1 cellular context compared by ENCODE assay signal in genomic region chr1:26307363-26307781, GRCh38.
TF ChIP-seq lines count a peak whose summit lies in the region.

No MANE protein-coding gene starts in this region.

TF ChIP-seq in IMR-90, 13 proteins besides CTCF, POLR2A, EP300 and RAD21:
- TF ChIP-seq CHD1 (IDR thresholded peaks at IDR 0.05; ENCODE audit: low read depth, low read length) (no peak), MAFK (IDR thresholded peaks at IDR 0.05; ENCODE audit: low read depth, low read length) (no peak), RFX5 (IDR thresholded peaks at IDR 0.05; ENCODE audit: low read depth, low read length) (no peak), MXI1 (IDR thresholded peaks at IDR 0.05; ENCODE audit: borderline replicate concordance, low read depth, low read length) (no peak), NFE2L2 (IDR thresholded peaks at IDR 0.05; ENCODE audit: low read depth, low read length) (no peak), MAZ (IDR thresholded peaks at IDR 0.05; ENCODE audit: borderline replicate concordance, low read depth, low read length) (no peak), CEBPB (IDR thresholded peaks at IDR 0.05; ENCODE audit: low read depth, low read length) (no peak), SMC3 (IDR thresholded peaks at IDR 0.05; ENCODE audit: low read depth, low read length) (no peak), RCOR1 (IDR thresholded peaks at IDR 0.05; ENCODE audit: insufficient replicate concordance, low read length) (no peak), FOS (IDR thresholded peaks at IDR 0.05; ENCODE audit: low read depth, low read length) (no peak), BHLHE40 (IDR thresholded peaks at IDR 0.05; ENCODE audit: low read depth, low read length) (no peak), USF2 (IDR thresholded peaks at IDR 0.05; ENCODE audit: low read depth, low read length) (no peak)
- TF ChIP-seq, protein P1, sequence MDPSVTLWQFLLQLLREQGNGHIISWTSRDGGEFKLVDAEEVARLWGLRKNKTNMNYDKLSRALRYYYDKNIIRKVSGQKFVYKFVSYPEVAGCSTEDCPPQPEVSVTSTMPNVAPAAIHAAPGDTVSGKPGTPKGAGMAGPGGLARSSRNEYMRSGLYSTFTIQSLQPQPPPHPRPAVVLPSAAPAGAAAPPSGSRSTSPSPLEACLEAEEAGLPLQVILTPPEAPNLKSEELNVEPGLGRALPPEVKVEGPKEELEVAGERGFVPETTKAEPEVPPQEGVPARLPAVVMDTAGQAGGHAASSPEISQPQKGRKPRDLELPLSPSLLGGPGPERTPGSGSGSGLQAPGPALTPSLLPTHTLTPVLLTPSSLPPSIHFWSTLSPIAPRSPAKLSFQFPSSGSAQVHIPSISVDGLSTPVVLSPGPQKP (IDR thresholded peaks at IDR 0.05; ENCODE audit: borderline replicate concordance, low read depth, low read length), result no peak
